In the genomic region with DNA sequence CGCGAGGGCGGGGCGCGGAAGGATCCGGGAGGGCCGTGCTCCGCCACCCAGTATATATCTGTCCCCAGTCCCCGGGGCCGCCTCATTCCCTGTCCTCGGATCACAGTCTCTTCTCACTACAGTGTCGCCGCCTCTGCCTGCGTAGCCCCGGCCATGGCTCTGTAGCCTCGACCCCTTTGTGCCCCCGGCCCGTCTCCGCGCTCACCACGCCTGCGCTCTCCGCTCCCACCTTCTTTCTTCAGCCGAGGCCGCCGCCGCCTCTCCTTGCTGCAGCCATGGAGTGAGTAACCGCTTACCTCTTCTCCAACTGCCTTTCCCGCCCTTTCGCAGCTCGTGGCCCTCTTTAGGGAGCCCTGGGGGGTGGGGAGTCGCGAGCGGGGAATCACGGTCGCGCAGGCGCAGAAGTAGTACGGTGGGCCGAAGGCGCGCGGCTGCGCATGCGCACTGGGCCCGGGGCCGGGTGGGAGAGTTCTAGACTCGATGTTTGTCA, we compare ENCODE assay signal across 8 cellular contexts. TPM values are rescaled to one million over a fixed set of nuclear protein-coding genes. Genes with fewer than 3 reads are reported as not detected.
DNase-seq lines count a peak whose midpoint lies in the region; ATAC-seq and TF ChIP-seq lines count a peak whose summit lies in the region.

A gene with protein sequence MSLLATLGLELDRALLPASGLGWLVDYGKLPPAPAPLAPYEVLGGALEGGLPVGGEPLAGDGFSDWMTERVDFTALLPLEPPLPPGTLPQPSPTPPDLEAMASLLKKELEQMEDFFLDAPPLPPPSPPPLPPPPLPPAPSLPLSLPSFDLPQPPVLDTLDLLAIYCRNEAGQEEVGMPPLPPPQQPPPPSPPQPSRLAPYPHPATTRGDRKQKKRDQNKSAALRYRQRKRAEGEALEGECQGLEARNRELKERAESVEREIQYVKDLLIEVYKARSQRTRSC (plus strand): TSS at position 85 of the 490 bp plus-strand sequence. CDS start 1,646 bp downstream, outside the sequence.
A gene with protein sequence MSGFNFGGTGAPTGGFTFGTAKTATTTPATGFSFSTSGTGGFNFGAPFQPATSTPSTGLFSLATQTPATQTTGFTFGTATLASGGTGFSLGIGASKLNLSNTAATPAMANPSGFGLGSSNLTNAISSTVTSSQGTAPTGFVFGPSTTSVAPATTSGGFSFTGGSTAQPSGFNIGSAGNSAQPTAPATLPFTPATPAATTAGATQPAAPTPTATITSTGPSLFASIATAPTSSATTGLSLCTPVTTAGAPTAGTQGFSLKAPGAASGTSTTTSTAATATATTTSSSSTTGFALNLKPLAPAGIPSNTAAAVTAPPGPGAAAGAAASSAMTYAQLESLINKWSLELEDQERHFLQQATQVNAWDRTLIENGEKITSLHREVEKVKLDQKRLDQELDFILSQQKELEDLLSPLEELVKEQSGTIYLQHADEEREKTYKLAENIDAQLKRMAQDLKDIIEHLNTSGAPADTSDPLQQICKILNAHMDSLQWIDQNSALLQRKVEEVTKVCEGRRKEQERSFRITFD (minus strand): TSS at position 384 of the 490 bp plus-strand sequence. CDS start 19,697 bp downstream, outside the sequence.

- no peak for TF ChIP-seq CTCF in GM12875 (IDR thresholded peaks at IDR 0.05; ENCODE audit: borderline replicate concordance, insufficient read depth, low read depth, low read length)
- no peak for TF ChIP-seq CTCF in upper lobe of right lung (IDR thresholded peaks at IDR 0.05)

- H3K4me3 ChIP-seq in GM12875 (ENCODE audit: low read depth, low read length) (peak within 1 kb of the TSS; percentile 98), adipocyte (ENCODE audit: low read length) (peak within 1 kb of the TSS; percentile 97), upper lobe of right lung (peak within 1 kb of the TSS; percentile 94)

- no peaks in the 10 kb centered on the region for H3K9me3 Mint-ChIP-seq in T-cell

- no peaks in the 10 kb centered on the region for H3K27me3 Mint-ChIP-seq in T-cell

- POLR2A ChIA-PET in T-cell (lab: Charles Lee): interaction anchor here (0.7 to 1.4 kb wide), 4 partner anchors 32 to 429 kb away, joined by 3 to 9 read pairs (median 5); a partner anchor contains a TSS

- H3K9me3 ChIP-seq in adipocyte (ENCODE audit: control insufficient read depth, low read length): no peaks in the 10 kb centered on the region
- H3K9me3 ChIP-seq in upper lobe of right lung: no peaks in the 10 kb centered on the region

- DNase-seq in NCI-H128 (lab: John Stamatoyannopoulos, UW; ENCODE audit: unreplicated experiment) (peak; percentile 67), T-cell (peak; percentile 79 to 93 (median 88)), adipocyte (ENCODE audit: low read depth) (peak; percentile 92), cardiac septum (ENCODE audit: low spot score) (peak; percentile 93), posterior vena cava (ENCODE audit: low spot score) (peak; percentile 97), upper lobe of right lung (peak; percentile 95)

- H3K9ac ChIP-seq in adipocyte (ENCODE audit: low read length): peak within 1 kb of the TSS; percentile 93

- peak within 1 kb of the TSS; percentile 96 to 99 (median 99) for H3K4me3 Mint-ChIP-seq in T-cell

- peaks cover 11% of the 10 kb centered on the region for H3K36me3 Mint-ChIP-seq in T-cell

- peak; percentile 61 for ATAC-seq in HG02678 (IDR thresholded peaks at IDR 0.05; ENCODE audit: unreplicated experiment)
- peak; percentile 45 to 64 (median 53) for ATAC-seq in T-cell (replicated peaks in 1 of 4)
- peak; percentile 73 for ATAC-seq in upper lobe of right lung

- peak within 1 kb of the TSS; percentile 92 for H3K27ac ChIP-seq in upper lobe of right lung

- H3K36me3 ChIP-seq in adipocyte (ENCODE audit: control insufficient read depth, insufficient read depth, low read length, severe bottlenecking) (peaks cover 31% of the 10 kb centered on the region), upper lobe of right lung (peaks cover 27% of the 10 kb centered on the region)

- H3K27me3 ChIP-seq in adipocyte (replicated peaks; ENCODE audit: control insufficient read depth, insufficient read depth, low read length): no peaks in the 10 kb centered on the region
- H3K27me3 ChIP-seq in upper lobe of right lung: no peaks in the 10 kb centered on the region

- CTCF ChIA-PET in T-cell (lab: Charles Lee): interaction anchor here (0.6 to 0.8 kb wide), 2 partner anchors 24 to 56 kb away, joined by 3 to 8 read pairs; no protein-coding TSS in a partner anchor

- H3K4me1 Mint-ChIP-seq in T-cell: peaks cover 60 to 74% (median 65%) of the 10 kb centered on the region in 3 donors

- H3K4me1 ChIP-seq in adipocyte (ENCODE audit: control insufficient read depth, insufficient read depth, low read length): peaks cover 20% of the 10 kb centered on the region
- peaks cover 9% of the 10 kb centered on the region for H3K4me1 ChIP-seq in upper lobe of right lung

- intact Hi-C loops in cardiac septum (cut with DNase I) (loop anchor here (1.0 kb wide), 1 partner anchor 96 kb away; a partner anchor contains a TSS), posterior vena cava (cut with DNase I) (no loop called here), upper lobe of right lung (cut with DNase I) (no loop called here)

- H3K27ac Mint-ChIP-seq in T-cell: peak within 1 kb of the TSS; percentile 97 to 98

RNA-seq across cellular contexts. Expression of the first gene that starts in this region (rescaled TPM):
- total RNA-seq in T-cell (10 to 100 TPM in 3 of 5 donors, 1 to 10 TPM in 2; 8.5 to 18.9 (median 11.2) TPM), cardiac septum (10.6 TPM), posterior vena cava (10 to 100 TPM; 18.8 to 37.0 TPM), upper lobe of right lung (14.1 TPM)

RNA-seq across cellular contexts. Expression of the second gene that starts in this region (rescaled TPM):
- 10 to 100 TPM; 36.2 to 67.5 (median 59.5) TPM for total RNA-seq in T-cell
- 26.8 TPM for total RNA-seq in cardiac septum
- 10 to 100 TPM; 21.9 to 27.1 TPM for total RNA-seq in posterior vena cava
- 39.3 TPM for total RNA-seq in upper lobe of right lung

Comparison
In these comparisons a context has a peak if more than half of its experiments do, and no peak if none do; other contexts are left out.
1. Peak in every context shown above with its lines: DNase-seq, ATAC-seq, H3K4me3 ChIP-seq and H3K27ac ChIP-seq.